27 cellular contexts compared by ENCODE assay signal in the genomic region with DNA sequence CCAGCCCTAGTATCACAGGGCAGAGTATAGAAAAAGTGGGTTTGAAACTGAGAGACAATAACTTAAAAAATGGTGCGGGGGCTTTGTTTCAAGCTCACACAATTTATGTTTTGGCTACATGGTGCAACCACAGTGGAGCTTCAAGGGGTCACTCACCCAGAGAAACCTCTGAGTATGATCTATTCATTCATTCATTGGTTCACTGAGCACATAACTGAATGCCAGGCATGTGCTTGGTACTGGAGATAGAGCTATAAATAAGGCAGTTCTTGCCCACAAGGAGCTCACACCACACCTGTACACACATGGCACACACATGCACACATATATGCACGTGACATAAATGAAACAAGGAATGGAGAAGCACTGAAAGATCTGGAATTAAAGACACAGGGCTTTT.
"Had no signal": no experiment of that assay in that cellular context is flagged by ENCODE, and none has a peak within 500 bp of the region (broad histone marks: within the 10 kb centered on the region; RNA-seq: fewer than 3 reads in every experiment).

No MANE protein-coding gene starts in this region.

- H3K27me3 ChIP-seq: gastroesophageal sphincter, neural progenitor cell, right atrium auricular region, testis, tibial artery had no signal

- H3K27ac ChIP-seq: epithelial cell of prostate, gastroesophageal sphincter, heart right ventricle, lower lobe of right lung, neural progenitor cell, parathyroid adenoma, right atrium auricular region, testis, tibial artery had no signal

- H3K4me2 ChIP-seq: neural progenitor cell, smooth muscle cell had no signal

- H3K79me2 ChIP-seq: parathyroid adenoma had no signal

- H3K9ac ChIP-seq: neural progenitor cell, parathyroid adenoma had no signal

- H3K4me1 ChIP-seq: lower lobe of right lung, neural progenitor cell, right atrium auricular region had no signal

- H3K4me3 ChIP-seq: gastroesophageal sphincter, heart right ventricle, lower lobe of right lung, neural progenitor cell, right atrium auricular region, smooth muscle cell, testis, tibial artery had no signal

- H3K9me3 ChIP-seq: gastroesophageal sphincter, heart right ventricle, lower lobe of right lung, right atrium auricular region, testis, tibial artery had no signal

- DNase-seq: effector CD8-positive, alpha-beta T cell; endodermal cell; foreskin fibroblast; glutamatergic neuron; heart right ventricle; hippocampal formation; left ventricle myocardium superior; lower lobe of right lung; natural killer cell; stimulated activated CD4-positive, alpha-beta T cell treated with anti-CD3 and anti-CD28 coated beads, Interleukin-12 subunit alpha, Interleukin-12 subunit beta, amount 100 ng/mL, for 4 hours; stimulated activated CD4-positive, alpha-beta T cell treated with anti-CD3 and anti-CD28 coated beads, Interleukin-1b, Interleukin-23, amount 100 ng/mL, for 48 hours; stimulated activated CD4-positive, alpha-beta T cell treated with anti-CD3 and anti-CD28 coated beads, Interleukin-4, amount 100 ng/mL, for 1 hour; stimulated activated CD8-positive, alpha-beta memory T cell treated with anti-CD3 and anti-CD28 coated beads, Interleukin-4, amount 100 ng/mL, for 48 hours; stimulated activated naive CD4-positive, alpha-beta T cell; stimulated activated naive CD8-positive, alpha-beta T cell treated with anti-CD3 and anti-CD28 coated beads, Interleukin-15, amount 100 ng/mL, for 72 hours; testis; tibial artery had no signal

- FAIRE-seq: colon, islet of Langerhans had no signal

- H3K36me3 ChIP-seq: gastroesophageal sphincter, heart right ventricle, lower lobe of right lung, neural progenitor cell, right atrium auricular region, tibial artery had no signal

- ATAC-seq: esophagus mucosa; gastroesophageal sphincter; heart right ventricle; left ventricle myocardium superior; lower lobe of right lung; natural killer cell; sciatic nerve; stimulated activated naive CD8-positive, alpha-beta T cell treated with anti-CD3 and anti-CD28 coated beads, Interleukin-15, amount 100 ng/mL, for 72 hours had no signal

- H2AFZ ChIP-seq: neural progenitor cell, parathyroid adenoma had no signal
